Comparison of ENCODE assay signal across 29 cellular contexts in genomic region chrX:78046362-78046761, GRCh38.
"Had no signal": no experiment of that assay in that cellular context is flagged by ENCODE, and none has a peak within 500 bp of the region (broad histone marks: within the 10 kb centered on the region; RNA-seq: fewer than 3 reads in every experiment).

No MANE protein-coding gene starts in this region.

- H3K4me3 Mint-ChIP-seq: stimulated activated effector memory CD8-positive, alpha-beta T cell treated with anti-CD3 and anti-CD28 coated beads, Interleukin-12 subunit alpha, Interleukin-12 subunit beta, amount 100 ng/mL, for 72 hours; stimulated activated memory B cell treated with anti-CD40 and anti-IgM and Interleukin-4, amounts not matched to agents 10 μg/mL and 1 μg/mL and 100 μg/mL, for 72 hours; stimulated activated naive B cell treated with anti-CD40 and anti-IgM and Interleukin-4, amounts not matched to agents 10 μg/mL and 1 μg/mL and 100 μg/mL, for 72 hours; stimulated activated naive CD8-positive, alpha-beta T cell treated with anti-CD3 and anti-CD28 coated beads, Interleukin-15, amount 100 ng/mL, for 72 hours; stimulated activated naive CD8-positive, alpha-beta T cell treated with anti-CD3 and anti-CD28 coated beads, Interleukin-15, Interleukin-2, amounts not matched to agents 100 ng/mL and 50 ng/mL, for 24 hours; type B pancreatic cell had no signal

- H3K27me3 Mint-ChIP-seq: stimulated activated memory B cell treated with anti-CD40 and anti-IgM and Interleukin-4, amounts not matched to agents 10 μg/mL and 1 μg/mL and 100 μg/mL, for 72 hours; stimulated activated naive B cell treated with anti-CD40 and anti-IgM and Interleukin-4, amounts not matched to agents 10 μg/mL and 1 μg/mL and 100 μg/mL, for 72 hours; stimulated activated naive CD8-positive, alpha-beta T cell treated with anti-CD3 and anti-CD28 coated beads, Interleukin-15, amount 100 ng/mL, for 72 hours; stimulated activated naive CD8-positive, alpha-beta T cell treated with anti-CD3 and anti-CD28 coated beads, Interleukin-15, Interleukin-2, amounts not matched to agents 100 ng/mL and 50 ng/mL, for 24 hours; type B pancreatic cell had no signal

- H3K4me1 ChIP-seq: stomach, suprapubic skin, testis, thyroid gland, tibial artery, tibial nerve, transverse colon, upper lobe of left lung, upper lobe of right lung, uterus, vagina had no signal

- H3K27ac ChIP-seq: stomach, suprapubic skin, testis, thoracic aorta, thyroid gland, tibial artery, tibial nerve, transverse colon, upper lobe of left lung, upper lobe of right lung, uterus, vagina had no signal

- H3K9me3 ChIP-seq: stomach, suprapubic skin, testis, thoracic aorta, thyroid gland, tibial artery, tibial nerve, transverse colon, upper lobe of left lung, upper lobe of right lung, uterus, vagina had no signal

- DNase-seq: stimulated activated CD4-positive, alpha-beta T cell treated with anti-CD3 and anti-CD28 coated beads, Interleukin-2, amount 100 ng/mL, for 48 hours; stimulated activated CD4-positive, alpha-beta T cell treated with anti-CD3 and anti-CD28 coated beads, Interleukin-4, amount 100 ng/mL, for 1 hour; stimulated activated CD4-positive, alpha-beta T cell treated with anti-CD3 and anti-CD28 coated beads, Interleukin-4, amount 100 ng/mL, for 24 hours; stimulated activated CD4-positive, alpha-beta T cell treated with anti-CD3 and anti-CD28 coated beads, Interleukin-4, amount 100 ng/mL, for 4 hours; stimulated activated CD8-positive, alpha-beta memory T cell treated with anti-CD3 and anti-CD28 coated beads, Interleukin-4, amount 100 ng/mL, for 48 hours; stimulated activated naive B cell treated with anti-CD40 and anti-IgM and Interleukin-4, amounts not matched to agents 10 μg/mL and 1 μg/mL and 100 μg/mL, for 72 hours; stimulated activated naive CD4-positive, alpha-beta T cell; stimulated activated naive CD4-positive, alpha-beta T cell treated with Interleukin-2 at 50 U/mL for 16 hours; stimulated activated naive CD8-positive, alpha-beta T cell treated with anti-CD3 and anti-CD28 coated beads, Interleukin-15, amount 100 ng/mL, for 72 hours; stimulated activated naive CD8-positive, alpha-beta T cell treated with anti-CD3 and anti-CD28 coated beads, Interleukin-15, Interleukin-2, amounts not matched to agents 100 U/mL and 50 U/mL, for 24 hours; stomach; substantia nigra; testis; thyroid gland; tibial artery; transverse colon; trophoblast cell; upper lobe of left lung; upper lobe of right lung; uterus had no signal

- H3K27ac Mint-ChIP-seq: stimulated activated effector memory CD8-positive, alpha-beta T cell treated with anti-CD3 and anti-CD28 coated beads, Interleukin-12 subunit alpha, Interleukin-12 subunit beta, amount 100 ng/mL, for 72 hours; stimulated activated memory B cell treated with anti-CD40 and anti-IgM and Interleukin-4, amounts not matched to agents 10 μg/mL and 1 μg/mL and 100 μg/mL, for 72 hours; stimulated activated naive B cell treated with anti-CD40 and anti-IgM and Interleukin-4, amounts not matched to agents 10 μg/mL and 1 μg/mL and 100 μg/mL, for 72 hours; stimulated activated naive CD8-positive, alpha-beta T cell treated with anti-CD3 and anti-CD28 coated beads, Interleukin-15, amount 100 ng/mL, for 72 hours; stimulated activated naive CD8-positive, alpha-beta T cell treated with anti-CD3 and anti-CD28 coated beads, Interleukin-15, Interleukin-2, amounts not matched to agents 100 ng/mL and 50 ng/mL, for 24 hours; type B pancreatic cell had no signal

- ATAC-seq: stimulated activated effector memory CD8-positive, alpha-beta T cell treated with anti-CD3 and anti-CD28 coated beads, Interleukin-12 subunit alpha, Interleukin-12 subunit beta, amount 100 ng/mL, for 72 hours; stimulated activated memory B cell treated with anti-CD40 and anti-IgM and Interleukin-4, amounts not matched to agents 10 μg/mL and 1 μg/mL and 100 μg/mL, for 72 hours; stimulated activated naive B cell treated with anti-CD40 and anti-IgM and Interleukin-4, amounts not matched to agents 10 μg/mL and 1 μg/mL and 100 μg/mL, for 72 hours; stimulated activated naive CD8-positive, alpha-beta T cell treated with anti-CD3 and anti-CD28 coated beads, Interleukin-15, amount 100 ng/mL, for 72 hours; stimulated activated naive CD8-positive, alpha-beta T cell treated with anti-CD3 and anti-CD28 coated beads, Interleukin-15, Interleukin-2, amounts not matched to agents 100 U/mL and 50 U/mL, for 24 hours; upper lobe of right lung had no signal

- H3K4me1 Mint-ChIP-seq: stimulated activated effector memory CD8-positive, alpha-beta T cell treated with anti-CD3 and anti-CD28 coated beads, Interleukin-12 subunit alpha, Interleukin-12 subunit beta, amount 100 ng/mL, for 72 hours; stimulated activated memory B cell treated with anti-CD40 and anti-IgM and Interleukin-4, amounts not matched to agents 10 μg/mL and 1 μg/mL and 100 μg/mL, for 72 hours; stimulated activated naive B cell treated with anti-CD40 and anti-IgM and Interleukin-4, amounts not matched to agents 10 μg/mL and 1 μg/mL and 100 μg/mL, for 72 hours; stimulated activated naive CD8-positive, alpha-beta T cell treated with anti-CD3 and anti-CD28 coated beads, Interleukin-15, amount 100 ng/mL, for 72 hours had no signal

- H3K4me3 ChIP-seq: stomach, suprapubic skin, testis, thoracic aorta, thyroid gland, tibial artery, tibial nerve, transverse colon, upper lobe of left lung, upper lobe of right lung, uterus, vagina had no signal

- H3K9me3 Mint-ChIP-seq: stimulated activated effector memory CD8-positive, alpha-beta T cell treated with anti-CD3 and anti-CD28 coated beads, Interleukin-12 subunit alpha, Interleukin-12 subunit beta, amount 100 ng/mL, for 72 hours; stimulated activated memory B cell treated with anti-CD40 and anti-IgM and Interleukin-4, amounts not matched to agents 10 μg/mL and 1 μg/mL and 100 μg/mL, for 72 hours; stimulated activated naive B cell treated with anti-CD40 and anti-IgM and Interleukin-4, amounts not matched to agents 10 μg/mL and 1 μg/mL and 100 μg/mL, for 72 hours; stimulated activated naive CD8-positive, alpha-beta T cell treated with anti-CD3 and anti-CD28 coated beads, Interleukin-15, Interleukin-2, amounts not matched to agents 100 ng/mL and 50 ng/mL, for 24 hours; type B pancreatic cell had no signal

- H3K36me3 ChIP-seq: suprapubic skin, thoracic aorta, thyroid gland, transverse colon, upper lobe of left lung, uterus, vagina had no signal

- H3K36me3 Mint-ChIP-seq: type B pancreatic cell had no signal

- FAIRE-seq: urothelium cell line had no signal

- H3K27me3 ChIP-seq: stomach, suprapubic skin, testis, thyroid gland, tibial artery, tibial nerve, transverse colon, upper lobe of left lung, upper lobe of right lung, vagina had no signal
